Comparison of ENCODE assay signal across 1 cellular context in the genomic region with DNA sequence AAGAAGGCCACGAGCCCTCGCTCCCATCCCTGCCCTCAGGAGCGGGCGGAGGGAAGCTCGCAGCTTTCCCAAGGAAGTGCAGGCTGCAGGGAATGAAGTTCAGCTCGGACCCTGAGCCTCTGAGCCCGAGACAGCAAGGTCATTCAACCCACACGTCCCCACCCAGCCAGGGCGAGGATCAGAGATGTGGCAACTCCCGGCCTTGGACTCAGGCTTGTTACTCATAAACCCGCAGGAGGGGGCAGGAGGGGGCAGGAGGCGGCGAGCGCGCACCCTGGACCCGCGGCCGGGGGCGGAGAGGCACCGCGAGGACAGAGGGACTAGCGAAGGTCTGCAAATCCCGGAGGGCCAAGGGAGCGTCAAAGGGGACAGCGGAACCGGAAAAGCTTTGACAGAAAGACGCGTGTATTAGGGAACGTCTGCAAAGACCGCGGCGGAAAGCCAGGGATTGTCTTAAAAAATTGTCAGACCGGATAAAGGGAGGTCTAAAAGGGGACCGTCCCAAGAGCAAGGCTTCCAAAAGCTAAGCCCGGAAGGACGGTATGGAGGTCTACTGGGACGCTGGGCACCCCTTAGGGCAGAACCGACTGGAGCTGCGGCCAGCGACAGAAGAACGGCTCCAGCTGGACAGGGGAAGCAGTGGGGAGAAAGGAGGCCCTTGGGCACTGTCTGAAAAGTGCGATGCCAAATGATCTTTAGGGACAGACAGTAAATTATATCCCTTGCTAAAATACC.
TF ChIP-seq lines count a peak whose summit lies in the region.

No MANE protein-coding gene starts in this region.

TF ChIP-seq in HepG2, 621 proteins besides CTCF, POLR2A, EP300 and RAD21 (continued from another document and continues in another):
- TF ChIP-seq, protein P1, sequence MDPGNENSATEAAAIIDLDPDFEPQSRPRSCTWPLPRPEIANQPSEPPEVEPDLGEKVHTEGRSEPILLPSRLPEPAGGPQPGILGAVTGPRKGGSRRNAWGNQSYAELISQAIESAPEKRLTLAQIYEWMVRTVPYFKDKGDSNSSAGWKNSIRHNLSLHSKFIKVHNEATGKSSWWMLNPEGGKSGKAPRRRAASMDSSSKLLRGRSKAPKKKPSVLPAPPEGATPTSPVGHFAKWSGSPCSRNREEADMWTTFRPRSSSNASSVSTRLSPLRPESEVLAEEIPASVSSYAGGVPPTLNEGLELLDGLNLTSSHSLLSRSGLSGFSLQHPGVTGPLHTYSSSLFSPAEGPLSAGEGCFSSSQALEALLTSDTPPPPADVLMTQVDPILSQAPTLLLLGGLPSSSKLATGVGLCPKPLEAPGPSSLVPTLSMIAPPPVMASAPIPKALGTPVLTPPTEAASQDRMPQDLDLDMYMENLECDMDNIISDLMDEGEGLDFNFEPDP (CRISPR knock-in tag; conservative IDR thresholded peaks at IDR 0.05): no peak
- TF ChIP-seq FOXO1 (CRISPR knock-in tag; IDR thresholded peaks at IDR 0.05): peak; percentile 99
- TF ChIP-seq SKI (IDR thresholded peaks at IDR 0.05; ENCODE audit: partially characterized antibody): peak; percentile 97
- TF ChIP-seq ZUFSP (CRISPR knock-in tag; IDR thresholded peaks at IDR 0.05; ENCODE audit: borderline replicate concordance): no peak
- TF ChIP-seq SMYD3 (CRISPR knock-in tag; IDR thresholded peaks at IDR 0.05): no peak
- peak; percentile 93 for TF ChIP-seq BCL6 (CRISPR knock-in tag; IDR thresholded peaks at IDR 0.05)
- TF ChIP-seq THAP11 (CRISPR knock-in tag; IDR thresholded peaks at IDR 0.05): peak; percentile 89
- peak; percentile 25; the same call in 1 of the 2 replicates for TF ChIP-seq ZNF660 (CRISPR knock-in tag; IDR thresholded peaks at IDR 0.05; ENCODE audit: borderline replicate concordance, low read depth)
- peak; percentile 66 for TF ChIP-seq CREB1 (IDR thresholded peaks at IDR 0.05)
- no peak for TF ChIP-seq CREB1 (CRISPR knock-in tag; IDR thresholded peaks at IDR 0.05)
- TF ChIP-seq, protein P2, sequence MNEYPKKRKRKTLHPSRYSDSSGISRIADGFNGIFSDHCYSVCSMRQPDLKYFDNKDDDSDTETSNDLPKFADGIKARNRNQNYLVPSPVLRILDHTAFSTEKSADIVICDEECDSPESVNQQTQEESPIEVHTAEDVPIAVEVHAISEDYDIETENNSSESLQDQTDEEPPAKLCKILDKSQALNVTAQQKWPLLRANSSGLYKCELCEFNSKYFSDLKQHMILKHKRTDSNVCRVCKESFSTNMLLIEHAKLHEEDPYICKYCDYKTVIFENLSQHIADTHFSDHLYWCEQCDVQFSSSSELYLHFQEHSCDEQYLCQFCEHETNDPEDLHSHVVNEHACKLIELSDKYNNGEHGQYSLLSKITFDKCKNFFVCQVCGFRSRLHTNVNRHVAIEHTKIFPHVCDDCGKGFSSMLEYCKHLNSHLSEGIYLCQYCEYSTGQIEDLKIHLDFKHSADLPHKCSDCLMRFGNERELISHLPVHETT (CRISPR knock-in tag; conservative IDR thresholded peaks at IDR 0.05): peak; percentile 97; the same call in 1 of the 2 replicates
- peak; percentile 98 for TF ChIP-seq ZNF749 (CRISPR knock-in tag; IDR thresholded peaks at IDR 0.05; ENCODE audit: borderline replicate concordance)
- TF ChIP-seq KLF16 (CRISPR knock-in tag; IDR thresholded peaks at IDR 0.05): peak in 1 of 2 experiments; percentile 99; a peak in 2 of 4 replicates
- no peak for TF ChIP-seq USF2 (IDR thresholded peaks at IDR 0.05; ENCODE audit: low read depth, low read length)
- no peak; the same call in 1 of the 2 replicates for TF ChIP-seq USF2 (CRISPR knock-in tag; IDR thresholded peaks at IDR 0.05; ENCODE audit: borderline replicate concordance)
- peak; percentile 96 for TF ChIP-seq ZNF574 (CRISPR knock-in tag; IDR thresholded peaks at IDR 0.05)
- no peak for TF ChIP-seq ZNF564 (CRISPR knock-in tag; IDR thresholded peaks at IDR 0.05)
- TF ChIP-seq U2AF1 (optimal IDR thresholded peaks at IDR 0.05; ENCODE audit: low read depth, low read length): peak; percentile 38
- TF ChIP-seq ATAD3A (CRISPR knock-in tag; IDR thresholded peaks at IDR 0.05): peak; percentile 75
- TF ChIP-seq ZNF362 (CRISPR knock-in tag; IDR thresholded peaks at IDR 0.05; ENCODE audit: borderline replicate concordance): peak; percentile 62; the same call in 1 of the 2 replicates
- TF ChIP-seq BCLAF1 (IDR thresholded peaks at IDR 0.05): no peak
- TF ChIP-seq CREB3 (CRISPR knock-in tag; IDR thresholded peaks at IDR 0.05): no peak
- peak; percentile 94; the same call in 1 of the 2 replicates for TF ChIP-seq ZNF224 (CRISPR knock-in tag; IDR thresholded peaks at IDR 0.05)
- TF ChIP-seq, protein P3, sequence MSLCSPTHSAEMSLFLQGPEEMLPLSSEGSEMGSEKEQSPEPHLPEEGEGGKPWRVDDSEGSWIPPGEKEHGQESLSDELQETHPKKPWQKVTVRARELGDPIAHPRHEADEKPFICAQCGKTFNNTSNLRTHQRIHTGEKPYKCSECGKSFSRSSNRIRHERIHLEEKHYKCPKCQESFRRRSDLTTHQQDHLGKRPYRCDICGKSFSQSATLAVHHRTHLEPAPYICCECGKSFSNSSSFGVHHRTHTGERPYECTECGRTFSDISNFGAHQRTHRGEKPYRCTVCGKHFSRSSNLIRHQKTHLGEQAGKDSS (CRISPR knock-in tag; IDR thresholded peaks at IDR 0.05; ENCODE audit: borderline replicate concordance, low read depth): peak; percentile 93
- TF ChIP-seq, protein P4, sequence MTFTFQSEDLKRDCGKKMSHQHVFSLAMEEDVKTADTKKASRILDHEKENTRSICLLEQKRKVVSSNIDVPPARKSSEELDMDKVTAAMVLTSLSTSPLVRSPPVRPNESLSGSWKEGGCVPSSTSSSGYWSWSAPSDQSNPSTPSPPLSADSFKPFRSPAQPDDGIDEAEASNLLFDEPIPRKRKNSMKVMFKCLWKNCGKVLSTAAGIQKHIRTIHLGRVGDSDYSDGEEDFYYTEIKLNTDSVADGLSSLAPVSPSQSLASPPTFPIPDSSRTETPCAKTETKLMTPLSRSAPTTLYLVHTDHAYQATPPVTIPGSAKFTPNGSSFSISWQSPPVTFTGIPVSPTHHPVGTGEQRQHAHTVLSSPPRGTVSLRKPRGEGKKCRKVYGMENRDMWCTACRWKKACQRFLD (CRISPR knock-in tag; IDR thresholded peaks at IDR 0.05; ENCODE audit: borderline replicate concordance): peak; percentile 95
- peak; percentile 60; the same call in 1 of the 2 replicates for TF ChIP-seq STAT5B (CRISPR knock-in tag; IDR thresholded peaks at IDR 0.05)
- TF ChIP-seq ZNF44 (CRISPR knock-in tag; IDR thresholded peaks at IDR 0.05): no peak
- TF ChIP-seq ZFP62 (CRISPR knock-in tag; IDR thresholded peaks at IDR 0.05): 0 out of 2 replicates have a peak, but pooled peaks have one; percentile 68
- peak; percentile 99 for TF ChIP-seq MED13 (CRISPR knock-in tag; IDR thresholded peaks at IDR 0.05)
- TF ChIP-seq DNMT3B (CRISPR knock-in tag; conservative IDR thresholded peaks at IDR 0.05): peak; percentile 95; the same call in 1 of the 2 replicates
